Comparison of ENCODE assay signal across 1 cellular context in the genomic region with DNA sequence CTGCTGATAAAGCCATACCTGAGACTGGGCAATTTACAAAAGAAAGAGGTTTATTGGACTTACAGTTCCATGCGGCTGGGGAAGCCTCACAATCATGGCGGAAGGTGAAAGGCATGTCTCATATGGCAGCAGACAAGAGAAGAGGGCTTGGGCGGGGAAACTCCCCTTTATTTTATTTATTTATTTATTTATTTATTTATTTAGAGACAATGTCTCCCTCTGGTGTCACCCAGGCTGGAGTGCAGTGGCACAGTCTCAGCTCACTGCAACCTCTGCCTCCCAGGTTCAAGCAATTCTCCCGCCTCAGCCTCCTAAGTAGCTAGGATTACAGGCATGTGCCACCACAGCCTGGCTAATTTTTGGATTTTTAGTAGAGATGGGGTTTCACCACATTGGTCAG. TPM values are rescaled to one million over a fixed set of nuclear protein-coding genes. Genes with fewer than 3 reads are reported as not detected.
"Had no signal": no experiment of that assay in that cellular context is flagged by ENCODE, and none has a peak within 500 bp of the region (broad histone marks: within the 10 kb centered on the region; RNA-seq: fewer than 3 reads in every experiment).

No MANE protein-coding gene starts in this region.

RNA-seq across cellular contexts. Expression of a gene that starts 7.7 kb away (rescaled TPM):
- total RNA-seq: activated naive CD4-positive, alpha-beta T cell treated with anti-CD3 and anti-CD28 coated beads for 36 hours had no signal
